ENCODE assay signal across 16 cellular contexts in genomic region chr20:15789083-15789482, GRCh38.
DNase-seq lines count a peak whose midpoint lies in the region; ATAC-seq and TF ChIP-seq lines count a peak whose summit lies in the region.
"Had no signal": no experiment of that assay in that cellular context is flagged by ENCODE, and none has a peak within 500 bp of the region (broad histone marks: within the 10 kb centered on the region; RNA-seq: fewer than 3 reads in every experiment).

No MANE protein-coding gene starts in this region.

- H3K9me3 Mint-ChIP-seq in WTC11, result no peaks in the 10 kb centered on the region
- H3K9me3 Mint-ChIP-seq in activated CD4-positive, alpha-beta memory T cell treated with anti-CD3 and anti-CD28 coated beads for 36 hours, result peaks cover 2% of the 10 kb centered on the region

- H3K27ac Mint-ChIP-seq in WTC11 (peak overlapping the region; percentile 76), T-helper 17 cell (no peak overlapping the region)
- H3K27ac Mint-ChIP-seq in activated CD4-positive, alpha-beta memory T cell treated with anti-CD3 and anti-CD28 coated beads for 36 hours, result no peak overlapping the region
- H3K27ac Mint-ChIP-seq: activated T-helper 2 cell treated with anti-CD3 and anti-CD28 coated beads, Interferon-gamma antibody, Interleukin-2, Interleukin-4, amounts not matched to agents 10 μg/mL and 5 μg/mL and 100 μg/mL, durations not matched to agents 14 hours and 24 hours and 36 hours; stimulated activated naive CD8-positive, alpha-beta T cell treated with anti-CD3 and anti-CD28 coated beads, Interleukin-15, Interleukin-2, amounts not matched to agents 100 ng/mL and 50 ng/mL, for 24 hours had no signal

- no peaks in the 10 kb centered on the region for H4K20me1 ChIP-seq in DOHH2 (ENCODE audit: control insufficient read depth, insufficient read depth, low read depth, low read length)

- H3K27me3 Mint-ChIP-seq in WTC11 (ENCODE audit: low read depth) (no peaks in the 10 kb centered on the region), T-helper 17 cell (no peaks in the 10 kb centered on the region)
- H3K27me3 Mint-ChIP-seq in activated CD4-positive, alpha-beta memory T cell treated with anti-CD3 and anti-CD28 coated beads for 36 hours, result no peaks in the 10 kb centered on the region
- H3K27me3 Mint-ChIP-seq: stimulated activated naive CD8-positive, alpha-beta T cell treated with anti-CD3 and anti-CD28 coated beads, Interleukin-15, Interleukin-2, amounts not matched to agents 100 ng/mL and 50 ng/mL, for 24 hours had no signal

- ATAC-seq in WTC11 (peak; percentile 80), T-helper 17 cell (no peak)

- CTCF ChIA-PET in WTC11 (lab: Charles Lee), result no interaction called here
- CTCF ChIA-PET in activated CD4-positive, alpha-beta memory T cell treated with anti-CD3 and anti-CD28 coated beads for 36 hours (lab: Charles Lee), result no interaction called here

- H3K36me3 Mint-ChIP-seq in WTC11 (no peaks in the 10 kb centered on the region), T-helper 17 cell (ENCODE audit: low read depth) (no peaks in the 10 kb centered on the region)
- H3K36me3 Mint-ChIP-seq in activated CD4-positive, alpha-beta memory T cell treated with anti-CD3 and anti-CD28 coated beads for 36 hours, result no peaks in the 10 kb centered on the region

- H3K9me3 ChIP-seq in DOHH2 (ENCODE audit: control insufficient read depth, insufficient read depth, low read length), result no peaks in the 10 kb centered on the region
- no peaks in the 10 kb centered on the region for H3K9me3 ChIP-seq in T-helper 17 cell (ENCODE audit: control insufficient read depth, low read length, poor library complexity, severe bottlenecking)
- H3K9me3 ChIP-seq: esophagus muscularis mucosa had no signal

- no peaks in the 10 kb centered on the region for H3K36me3 ChIP-seq in DOHH2 (ENCODE audit: control insufficient read depth, low read length)
- H3K36me3 ChIP-seq: cardiac muscle cell, esophagus muscularis mucosa had no signal

- DNase-seq in WTC11 (ENCODE audit: low spot score) (no peak), head of caudate nucleus (peak in 24 of 42 donors; percentile 6 to 84 (median 32)), pons (ENCODE audit: low spot score) (peak; percentile 95), T-helper 17 cell (no peak), NCI-H2029 treated with DMSO at 0.1 percent for 48 hours (lab: John Stamatoyannopoulos, UW) (no peak), ecto neural progenitor cell (ENCODE audit: low spot score) (no peak)
- no peak for DNase-seq in activated CD4-positive, alpha-beta memory T cell treated with anti-CD3 and anti-CD28 coated beads for 36 hours
- DNase-seq: activated CD4-positive, alpha-beta T cell treated with anti-CD3 and anti-CD28 coated beads for 4 hours; MM.1S; NCI-H226; RPMI8226 had no signal

- peak overlapping the region; percentile 29 for H3K4me3 Mint-ChIP-seq in WTC11
- H3K4me3 Mint-ChIP-seq in T-helper 17 cell, result no peak overlapping the region
- no peak overlapping the region for H3K4me3 Mint-ChIP-seq in activated CD4-positive, alpha-beta memory T cell treated with anti-CD3 and anti-CD28 coated beads for 36 hours
- H3K4me3 Mint-ChIP-seq: stimulated activated naive CD8-positive, alpha-beta T cell treated with anti-CD3 and anti-CD28 coated beads, Interleukin-15, Interleukin-2, amounts not matched to agents 100 ng/mL and 50 ng/mL, for 24 hours had no signal

- peak overlapping the region; percentile 40; the same call in 1 of the 2 replicates for H3K27ac ChIP-seq in DOHH2 (ENCODE audit: low read depth, low read length)
- H3K27ac ChIP-seq: cardiac muscle cell, esophagus muscularis mucosa had no signal

- H3K4me1 ChIP-seq in DOHH2 (ENCODE audit: control insufficient read depth, low read length), result peaks cover 15% of the 10 kb centered on the region
- H3K4me1 ChIP-seq: esophagus muscularis mucosa had no signal

- H3K4me3 ChIP-seq in DOHH2 (ENCODE audit: low read length), result peak overlapping the region; percentile 39
- H3K4me3 ChIP-seq: cardiac muscle cell, esophagus muscularis mucosa had no signal

- H3K9me2 ChIP-seq in DOHH2 (replicated peaks; ENCODE audit: control insufficient read depth, low read length), result no peaks in the 10 kb centered on the region

- H3K4me2 ChIP-seq in DOHH2 (ENCODE audit: low read length), result peak overlapping the region; percentile 62

- H3K79me2 ChIP-seq in DOHH2 (ENCODE audit: control insufficient read depth, low read length), result no peaks in the 10 kb centered on the region

- TF ChIP-seq CTCF in DOHH2 (IDR thresholded peaks at IDR 0.05; ENCODE audit: low read depth, low read length, poor library complexity, severe bottlenecking) (no peak), WTC11 (IDR thresholded peaks at IDR 0.05) (no peak)

- H3K4me1 Mint-ChIP-seq in WTC11, result peaks cover 38% of the 10 kb centered on the region
- H3K4me1 Mint-ChIP-seq in T-helper 17 cell, result no peaks in the 10 kb centered on the region
- H3K4me1 Mint-ChIP-seq in activated CD4-positive, alpha-beta memory T cell treated with anti-CD3 and anti-CD28 coated beads for 36 hours (ENCODE audit: low read depth), result no peaks in the 10 kb centered on the region

- no peaks in the 10 kb centered on the region for H3K27me3 ChIP-seq in DOHH2 (ENCODE audit: control insufficient read depth, low read length)
- H3K27me3 ChIP-seq: cardiac muscle cell, esophagus muscularis mucosa had no signal

- intact Hi-C loops in head of caudate nucleus (cut with DNase I), result no loop called here
- intact Hi-C loops in activated CD4-positive, alpha-beta memory T cell treated with anti-CD3 and anti-CD28 coated beads for 36 hours (cut with micrococcal nuclease), result no loop called here

- POLR2A ChIA-PET in WTC11 (lab: Charles Lee), result no interaction called here
- POLR2A ChIA-PET in activated CD4-positive, alpha-beta memory T cell treated with anti-CD3 and anti-CD28 coated beads for 36 hours (lab: Charles Lee), result no interaction called here

- H3F3A ChIP-seq in DOHH2 (ENCODE audit: control insufficient read depth, insufficient read depth), result no peaks in the 10 kb centered on the region

TF ChIP-seq in WTC11, 78 proteins besides CTCF, POLR2A, EP300 and RAD21:
- TF ChIP-seq MXD4 (CRISPR knock-in tag; IDR thresholded peaks at IDR 0.05; ENCODE audit: borderline replicate concordance), result no peak
- TF ChIP-seq GRHL2 (CRISPR knock-in tag; IDR thresholded peaks at IDR 0.05; ENCODE audit: insufficient replicate concordance, severe bottlenecking), result no peak
- TF ChIP-seq, protein P1, sequence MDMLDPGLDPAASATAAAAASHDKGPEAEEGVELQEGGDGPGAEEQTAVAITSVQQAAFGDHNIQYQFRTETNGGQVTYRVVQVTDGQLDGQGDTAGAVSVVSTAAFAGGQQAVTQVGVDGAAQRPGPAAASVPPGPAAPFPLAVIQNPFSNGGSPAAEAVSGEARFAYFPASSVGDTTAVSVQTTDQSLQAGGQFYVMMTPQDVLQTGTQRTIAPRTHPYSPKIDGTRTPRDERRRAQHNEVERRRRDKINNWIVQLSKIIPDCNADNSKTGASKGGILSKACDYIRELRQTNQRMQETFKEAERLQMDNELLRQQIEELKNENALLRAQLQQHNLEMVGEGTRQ (CRISPR knock-in tag; IDR thresholded peaks at IDR 0.05), result 0 out of 2 replicates have a peak, but pooled peaks have one; percentile 19
- TF ChIP-seq MLX (CRISPR knock-in tag; IDR thresholded peaks at IDR 0.05), result no peak
- no peak for TF ChIP-seq JAZF1 (CRISPR knock-in tag; IDR thresholded peaks at IDR 0.05)
- TF ChIP-seq, protein P2, sequence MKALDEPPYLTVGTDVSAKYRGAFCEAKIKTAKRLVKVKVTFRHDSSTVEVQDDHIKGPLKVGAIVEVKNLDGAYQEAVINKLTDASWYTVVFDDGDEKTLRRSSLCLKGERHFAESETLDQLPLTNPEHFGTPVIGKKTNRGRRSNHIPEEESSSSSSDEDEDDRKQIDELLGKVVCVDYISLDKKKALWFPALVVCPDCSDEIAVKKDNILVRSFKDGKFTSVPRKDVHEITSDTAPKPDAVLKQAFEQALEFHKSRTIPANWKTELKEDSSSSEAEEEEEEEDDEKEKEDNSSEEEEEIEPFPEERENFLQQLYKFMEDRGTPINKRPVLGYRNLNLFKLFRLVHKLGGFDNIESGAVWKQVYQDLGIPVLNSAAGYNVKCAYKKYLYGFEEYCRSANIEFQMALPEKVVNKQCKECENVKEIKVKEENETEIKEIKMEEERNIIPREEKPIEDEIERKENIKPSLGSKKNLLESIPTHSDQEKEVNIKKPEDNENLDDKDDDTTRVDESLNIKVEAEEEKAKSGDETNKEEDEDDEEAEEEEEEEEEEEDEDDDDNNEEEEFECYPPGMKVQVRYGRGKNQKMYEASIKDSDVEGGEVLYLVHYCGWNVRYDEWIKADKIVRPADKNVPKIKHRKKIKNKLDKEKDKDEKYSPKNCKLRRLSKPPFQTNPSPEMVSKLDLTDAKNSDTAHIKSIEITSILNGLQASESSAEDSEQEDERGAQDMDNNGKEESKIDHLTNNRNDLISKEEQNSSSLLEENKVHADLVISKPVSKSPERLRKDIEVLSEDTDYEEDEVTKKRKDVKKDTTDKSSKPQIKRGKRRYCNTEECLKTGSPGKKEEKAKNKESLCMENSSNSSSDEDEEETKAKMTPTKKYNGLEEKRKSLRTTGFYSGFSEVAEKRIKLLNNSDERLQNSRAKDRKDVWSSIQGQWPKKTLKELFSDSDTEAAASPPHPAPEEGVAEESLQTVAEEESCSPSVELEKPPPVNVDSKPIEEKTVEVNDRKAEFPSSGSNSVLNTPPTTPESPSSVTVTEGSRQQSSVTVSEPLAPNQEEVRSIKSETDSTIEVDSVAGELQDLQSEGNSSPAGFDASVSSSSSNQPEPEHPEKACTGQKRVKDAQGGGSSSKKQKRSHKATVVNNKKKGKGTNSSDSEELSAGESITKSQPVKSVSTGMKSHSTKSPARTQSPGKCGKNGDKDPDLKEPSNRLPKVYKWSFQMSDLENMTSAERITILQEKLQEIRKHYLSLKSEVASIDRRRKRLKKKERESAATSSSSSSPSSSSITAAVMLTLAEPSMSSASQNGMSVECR (CRISPR knock-in tag; IDR thresholded peaks at IDR 0.05; ENCODE audit: borderline replicate concordance), result no peak
TF ChIP-seq in WTC11: peak in this region for 1.

Comparison
In these comparisons a context has a peak if more than half of its experiments do, and no peak if none do; other contexts are left out.
1. DNase-seq: peak in head of caudate nucleus (24 of 42) and pons (single experiment); none in WTC11 (single experiment), T-helper 17 cell (0 of 3), activated CD4-positive, alpha-beta memory T cell treated with anti-CD3 and anti-CD28 coated beads for 36 hours (single experiment), NCI-H2029 treated with DMSO at 0.1 percent for 48 hours (single experiment) and ecto neural progenitor cell (single experiment).